ENCODE assay signal across 8 cellular contexts in genomic region chr5:170633235-170634041, GRCh38.
DNase-seq lines count a peak whose midpoint lies in the region; ATAC-seq, FAIRE-seq and TF ChIP-seq lines count a peak whose summit lies in the region.

No MANE protein-coding gene starts in this region.

- peaks cover 2% of the 10 kb centered on the region for H3K9me3 Mint-ChIP-seq in astrocyte (ENCODE audit: unreplicated experiment)

- peak overlapping the region; percentile 86 for H3K4me2 ChIP-seq in astrocyte (ENCODE audit: low read length)
- H3K4me2 ChIP-seq in hepatocyte = peak overlapping the region; percentile 81

- H3K36me3 ChIP-seq in ACC112 (ENCODE audit: insufficient read depth, low read length) (no peaks in the 10 kb centered on the region), astrocyte (ENCODE audit: insufficient read depth, low read length) (no peaks in the 10 kb centered on the region), hepatocyte (replicated peaks; ENCODE audit: insufficient read depth, low read depth) (no peaks in the 10 kb centered on the region)

- peaks cover 15% of the 10 kb centered on the region for H3K4me1 Mint-ChIP-seq in astrocyte (ENCODE audit: low read depth, unreplicated experiment)

- no peaks in the 10 kb centered on the region for H3K9me3 ChIP-seq in astrocyte (ENCODE audit: insufficient read depth, low read depth, low read length)
- H3K9me3 ChIP-seq in hepatocyte (ENCODE audit: low read depth) = no peaks in the 10 kb centered on the region

- H3K27me3 ChIP-seq in ACC112 (ENCODE audit: insufficient read depth, low read length) (no peaks in the 10 kb centered on the region), astrocyte (ENCODE audit: insufficient read depth, low read length) (no peaks in the 10 kb centered on the region), hepatocyte (no peaks in the 10 kb centered on the region)

- H3K9me2 ChIP-seq in hepatocyte (replicated peaks; ENCODE audit: insufficient read depth) = no peaks in the 10 kb centered on the region

- FAIRE-seq in astrocyte (lab: Jason Lieb, UNC) = no peak

- H3K79me2 ChIP-seq in ACC112 (ENCODE audit: control insufficient read depth, insufficient read depth, low read length, unreplicated experiment) (no peaks in the 10 kb centered on the region), astrocyte (ENCODE audit: insufficient read depth, low read length) (no peaks in the 10 kb centered on the region), hepatocyte (no peaks in the 10 kb centered on the region)

- peak overlapping the region; percentile 55 for H3K9ac ChIP-seq in astrocyte (ENCODE audit: low read length)

- peaks cover 23% of the 10 kb centered on the region for H3K4me1 ChIP-seq in ACC112 (ENCODE audit: control insufficient read depth, insufficient read depth, low read length, unreplicated experiment)
- H3K4me1 ChIP-seq in astrocyte (ENCODE audit: insufficient read depth, low read length) = peaks cover 12% of the 10 kb centered on the region
- H3K4me1 ChIP-seq in hepatocyte (ENCODE audit: insufficient read depth) = peaks cover 14% of the 10 kb centered on the region

- H3K27ac ChIP-seq in ACC112 (ENCODE audit: low read depth, low read length) (peak overlapping the region; percentile 61), astrocyte (ENCODE audit: low read depth, low read length) (peak overlapping the region; percentile 35), hepatocyte (peak overlapping the region; percentile 88)

- ATAC-seq in HG02610 (IDR thresholded peaks at IDR 0.05; ENCODE audit: unreplicated experiment) = no peak

- peak overlapping the region; percentile 81 for H3K4me3 Mint-ChIP-seq in astrocyte (ENCODE audit: unreplicated experiment)

- DNase-seq in GM04504 (ENCODE audit: low read depth) (peak; percentile 55), NCI-H524 treated with DMSO at 0.1 percent for 48 hours (lab: John Stamatoyannopoulos, UW) (peak; percentile 38), astrocyte (ENCODE audit: low read depth) (peak; percentile 79), hepatocyte (ENCODE audit: low spot score) (peak; percentile 78), pulmonary artery endothelial cell (ENCODE audit: low read depth, low spot score) (peak; percentile 70)
- no peak for DNase-seq in effector CD8-positive, alpha-beta T cell (lab: John Stamatoyannopoulos, UW)

- H3K4me3 ChIP-seq in ACC112 (ENCODE audit: low read depth, low read length) (peak overlapping the region; percentile 70), astrocyte (ENCODE audit: insufficient read depth, low read depth, low read length) (peak overlapping the region; percentile 39), hepatocyte (peak overlapping the region; percentile 17)

- no peak for TF ChIP-seq CTCF in astrocyte (IDR thresholded peaks at IDR 0.05; ENCODE audit: insufficient read depth, low read depth, low read length)
- TF ChIP-seq CTCF in hepatocyte (IDR thresholded peaks at IDR 0.05; ENCODE audit: poor library complexity) = no peak

- 8% methylated on average over 9 of the region's 24 CpGs for WGBS in hepatocyte (ENCODE audit: low lambda C conversion rate, missing lambda C conversion rate)

- H3K36me3 Mint-ChIP-seq in astrocyte (ENCODE audit: low read depth, unreplicated experiment) = no peaks in the 10 kb centered on the region

- peak overlapping the region; percentile 63 for H2AFZ ChIP-seq in ACC112 (ENCODE audit: low read length, unreplicated experiment)
- H2AFZ ChIP-seq in astrocyte (ENCODE audit: low read depth, low read length) = peak overlapping the region; percentile 57
- peak overlapping the region; percentile 66 for H2AFZ ChIP-seq in hepatocyte

- H3K27ac Mint-ChIP-seq in astrocyte (ENCODE audit: unreplicated experiment) = peak overlapping the region; percentile 90

- H4K20me1 ChIP-seq in astrocyte (ENCODE audit: insufficient read depth, low read length) (no peaks in the 10 kb centered on the region), hepatocyte (ENCODE audit: insufficient read depth, poor library complexity, severe bottlenecking) (no peaks in the 10 kb centered on the region)

- peaks cover 28% of the 10 kb centered on the region for H3K27me3 Mint-ChIP-seq in astrocyte (ENCODE audit: low read depth, unreplicated experiment)

Comparison
In these comparisons a context has a peak if more than half of its experiments do, and no peak if none do; other contexts are left out.
1. H3K27ac ChIP-seq: peak in every context shown above with its lines; median percentile 88 in hepatocyte; 61 in ACC112; 35 in astrocyte.
2. H3K4me3 ChIP-seq: peak in every context shown above with its lines; median percentile 70 in ACC112; 39 in astrocyte; 17 in hepatocyte.